17 cellular contexts compared by ENCODE assay signal in genomic region chr9:23769307-23769935, GRCh38. TPM values are rescaled to one million over a fixed set of nuclear protein-coding genes. Genes with fewer than 3 reads are reported as not detected.
DNase-seq lines count a peak whose midpoint lies in the region; ATAC-seq and TF ChIP-seq lines count a peak whose summit lies in the region.
"Had no signal": no experiment of that assay in that cellular context is flagged by ENCODE, and none has a peak within 500 bp of the region (broad histone marks: within the 10 kb centered on the region; RNA-seq: fewer than 3 reads in every experiment).

No MANE protein-coding gene starts in this region.

- H3K9me3 ChIP-seq in right atrium auricular region = no peaks in the 10 kb centered on the region
- H3K9me3 ChIP-seq: BLaER1 had no signal

- H3K27me3 Mint-ChIP-seq in osteocyte (ENCODE audit: unreplicated experiment) = no peaks in the 10 kb centered on the region
- H3K27me3 Mint-ChIP-seq: activated T-cell treated with anti-CD3 and anti-CD28 coated beads, Interleukin-2, amount 50 U/mL, for 24 hours; brain; memory B cell; stimulated activated memory B cell treated with anti-CD40 and anti-IgM and Interleukin-4, amounts not matched to agents 10 μg/mL and 1 μg/mL and 100 μg/mL, for 72 hours had no signal

- peak overlapping the region; percentile 69 for H3K27ac Mint-ChIP-seq in osteocyte (ENCODE audit: unreplicated experiment)
- H3K27ac Mint-ChIP-seq: activated T-cell treated with anti-CD3 and anti-CD28 coated beads, Interleukin-2, amount 50 U/mL, for 24 hours; HFFc6; memory B cell; stimulated activated memory B cell treated with anti-CD40 and anti-IgM and Interleukin-4, amounts not matched to agents 10 μg/mL and 1 μg/mL and 100 μg/mL, for 72 hours had no signal

- H3K36me3 Mint-ChIP-seq in osteocyte (ENCODE audit: unreplicated experiment) = no peaks in the 10 kb centered on the region
- H3K36me3 Mint-ChIP-seq: memory B cell; stimulated activated memory B cell treated with anti-CD40 and anti-IgM and Interleukin-4, amounts not matched to agents 10 μg/mL and 1 μg/mL and 100 μg/mL, for 72 hours had no signal

- H3K4me1 Mint-ChIP-seq in osteocyte (ENCODE audit: unreplicated experiment) = peaks cover 45% of the 10 kb centered on the region
- H3K4me1 Mint-ChIP-seq: memory B cell; stimulated activated memory B cell treated with anti-CD40 and anti-IgM and Interleukin-4, amounts not matched to agents 10 μg/mL and 1 μg/mL and 100 μg/mL, for 72 hours had no signal

- H3K36me3 ChIP-seq in right atrium auricular region = no peaks in the 10 kb centered on the region
- H3K36me3 ChIP-seq: BLaER1 had no signal

- no peak overlapping the region for H3K27ac ChIP-seq in right atrium auricular region
- H3K27ac ChIP-seq: BLaER1 had no signal

- no peak overlapping the region for H3K4me3 ChIP-seq in right atrium auricular region
- H3K4me3 ChIP-seq: BLaER1 had no signal

- peaks cover 11% of the 10 kb centered on the region for H3K9me3 Mint-ChIP-seq in osteocyte (ENCODE audit: unreplicated experiment)

- no peaks in the 10 kb centered on the region for H3K27me3 ChIP-seq in right atrium auricular region
- H3K27me3 ChIP-seq: BLaER1 had no signal

- H3K4me1 ChIP-seq in right atrium auricular region = no peaks in the 10 kb centered on the region
- H3K4me1 ChIP-seq: BLaER1 had no signal

- peak; percentile 38 for ATAC-seq in esophagus mucosa
- ATAC-seq: stimulated activated memory B cell treated with anti-CD40 and anti-IgM and Interleukin-4, amounts not matched to agents 10 μg/mL and 1 μg/mL and 100 μg/mL, for 72 hours had no signal

- TF ChIP-seq CTCF in osteocyte (IDR thresholded peaks at IDR 0.05) = no peak
- no peak for TF ChIP-seq CTCF in right atrium auricular region (IDR thresholded peaks at IDR 0.05)

- DNase-seq in EH (ENCODE audit: low read depth) = peak; percentile 90
- peak; percentile 96 for DNase-seq in RPMI7951 (ENCODE audit: low read depth)
- DNase-seq in osteocyte (ENCODE audit: extremely low spot score, unreplicated experiment) = no peak
- no peak for DNase-seq in NCI-H1105 treated with DMSO at 0.1 percent for 48 hours (lab: John Stamatoyannopoulos, UW)
- DNase-seq in right atrium auricular region (ENCODE audit: low spot score) = no peak
- DNase-seq in stimulated activated CD8-positive, alpha-beta memory T cell treated with anti-CD3 and anti-CD28 coated beads, Interleukin-4, amount 100 ng/mL, for 48 hours = no peak
- no peak for DNase-seq in T-helper 1 cell
- DNase-seq: activated CD4-positive, alpha-beta T cell treated with anti-CD3 and anti-CD28 coated beads for 4 hours; activated T-cell treated with anti-CD3 and anti-CD28 coated beads, Interleukin-2, amount 50 U/mL, for 24 hours; HFFc6; NCI-H1694 treated with DMSO at 0.1 percent for 48 hours; posterior cingulate gyrus had no signal

- no peak overlapping the region for H3K4me3 Mint-ChIP-seq in osteocyte (ENCODE audit: unreplicated experiment)
- H3K4me3 Mint-ChIP-seq: activated T-cell treated with anti-CD3 and anti-CD28 coated beads, Interleukin-2, amount 50 U/mL, for 24 hours; brain; HFFc6; memory B cell; stimulated activated memory B cell treated with anti-CD40 and anti-IgM and Interleukin-4, amounts not matched to agents 10 μg/mL and 1 μg/mL and 100 μg/mL, for 72 hours had no signal

RNA-seq across cellular contexts. Expression of gene ELAVL2, which starts 56.6 kb away (rescaled TPM):
- 0.98 and 1.1 TPM in 2 replicates for total RNA-seq in RPMI7951 (2014; rRNA removed; shearing (Covaris generic))
- 0.24 TPM for total RNA-seq in esophagus mucosa
- total RNA-seq in osteocyte = 0.51 and 1.1 TPM in 2 replicates
- under 1 TPM in 1 of 2 donors, not detected in 1; 0.24 TPM for total RNA-seq in right atrium auricular region
- total RNA-seq: HFFc6 had no signal

Comparison
In these comparisons a context has a peak if more than half of its experiments do, and no peak if none do; other contexts are left out.
1. DNase-seq: peak in EH (single experiment) and RPMI7951 (single experiment); none in osteocyte (single experiment), NCI-H1105 treated with DMSO at 0.1 percent for 48 hours (single experiment), right atrium auricular region (single experiment), stimulated activated CD8-positive, alpha-beta memory T cell treated with anti-CD3 and anti-CD28 coated beads, Interleukin-4, amount 100 ng/mL, for 48 hours (single experiment) and T-helper 1 cell (0 of 5).